Comparison of ENCODE assay signal across 1 cellular context in genomic region chr6:29005183-29005885, GRCh38.
TF ChIP-seq lines count a peak whose summit lies in the region.

Gene ZNF311, minus strand, starts transcription at chr6:29005315. Its CDS starts 1,361 bp downstream, at chr6:29003954.

TF ChIP-seq in K562, 482 proteins besides CTCF, POLR2A, EP300 and RAD21 (continued from another document and continues in another):
- TF ChIP-seq, protein P1, sequence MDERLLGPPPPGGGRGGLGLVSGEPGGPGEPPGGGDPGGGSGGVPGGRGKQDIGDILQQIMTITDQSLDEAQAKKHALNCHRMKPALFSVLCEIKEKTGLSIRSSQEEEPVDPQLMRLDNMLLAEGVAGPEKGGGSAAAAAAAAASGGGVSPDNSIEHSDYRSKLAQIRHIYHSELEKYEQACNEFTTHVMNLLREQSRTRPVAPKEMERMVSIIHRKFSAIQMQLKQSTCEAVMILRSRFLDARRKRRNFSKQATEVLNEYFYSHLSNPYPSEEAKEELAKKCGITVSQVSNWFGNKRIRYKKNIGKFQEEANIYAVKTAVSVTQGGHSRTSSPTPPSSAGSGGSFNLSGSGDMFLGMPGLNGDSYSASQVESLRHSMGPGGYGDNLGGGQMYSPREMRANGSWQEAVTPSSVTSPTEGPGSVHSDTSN (CRISPR knock-in tag; IDR thresholded peaks at IDR 0.05; ENCODE audit: low read depth): no peak
- TF ChIP-seq, protein P1 (tag; conservative IDR thresholded peaks at IDR 0.05; ENCODE audit: low read depth): no peak
- TF ChIP-seq ZNF644 (tag; IDR thresholded peaks at IDR 0.05; ENCODE audit: low read depth) (0 out of 2 replicates have a peak, but pooled peaks have one; percentile 44), JUNB (CRISPR knock-in tag; conservative IDR thresholded peaks at IDR 0.05) (no peak), FOXK1 (CRISPR knock-in tag; IDR thresholded peaks at IDR 0.05; ENCODE audit: borderline replicate concordance) (no peak), NR3C1 (CRISPR knock-in tag; IDR thresholded peaks at IDR 0.05) (no peak), CHD4 (IDR thresholded peaks at IDR 0.05; ENCODE audit: insufficient read depth, insufficient replicate concordance, low read depth, low read length, poor library complexity, severe bottlenecking) (no peak), TCF7 (IDR thresholded peaks at IDR 0.05; ENCODE audit: borderline replicate concordance) (no peak), PHF21A (IDR thresholded peaks at IDR 0.05; ENCODE audit: borderline replicate concordance, low read depth) (peak; percentile 95), HNRNPLL (IDR thresholded peaks at IDR 0.05; ENCODE audit: low read depth, low read length, poor library complexity, severe bottlenecking) (peak; percentile 64), SAP30 (IDR thresholded peaks at IDR 0.05; ENCODE audit: borderline replicate concordance, insufficient read depth, low read depth, low read length, poor library complexity, severe bottlenecking) (peak; percentile 72), SNIP1 (IDR thresholded peaks at IDR 0.05; ENCODE audit: low read depth) (peak; percentile 79), XRCC3 (IDR thresholded peaks at IDR 0.05) (no peak), MEF2D (tag; conservative IDR thresholded peaks at IDR 0.05; ENCODE audit: low read depth) (peak; percentile 71; the same call in 1 of the 2 replicates), POLR2B (IDR thresholded peaks at IDR 0.05; ENCODE audit: low read depth, partially characterized antibody) (peak; percentile 90), MECOM (CRISPR knock-in tag; IDR thresholded peaks at IDR 0.05) (no peak), GTF2F1 (IDR thresholded peaks at IDR 0.05; ENCODE audit: low read depth, low read length) (peak; percentile 35; the same call in 1 of the 2 replicates), NCOR1 (IDR thresholded peaks at IDR 0.05) (peak; percentile 50; the same call in 1 of the 2 replicates), ZNF133 (CRISPR knock-in tag; IDR thresholded peaks at IDR 0.05) (no peak), NRF1 (conservative IDR thresholded peaks at IDR 0.05 in 1 of 2, IDR thresholded peaks at IDR 0.05 in 1 of 2) (peak; percentile 78 to 80), MTA1 (IDR thresholded peaks at IDR 0.05; ENCODE audit: borderline replicate concordance) (no peak; the same call in 1 of the 2 replicates), CXXC5 (CRISPR knock-in tag; IDR thresholded peaks at IDR 0.05) (peak; percentile 73), KAT7 (CRISPR knock-in tag; IDR thresholded peaks at IDR 0.05; ENCODE audit: borderline replicate concordance) (no peak), BACH1 (tag; IDR thresholded peaks at IDR 0.05) (no peak), BRD9 (IDR thresholded peaks at IDR 0.05; ENCODE audit: low read depth, partially characterized antibody) (no peak), PRDM10 (IDR thresholded peaks at IDR 0.05; ENCODE audit: partially characterized antibody) (peak; percentile 22), FOXA3 (CRISPR knock-in tag; conservative IDR thresholded peaks at IDR 0.05 in 1 of 2, IDR thresholded peaks at IDR 0.05 in 1 of 2) (no peak), YY1 (IDR thresholded peaks at IDR 0.05; ENCODE audit: borderline replicate concordance in 1 of 3, control insufficient read depth in 1 of 3, extremely low read depth in 1 of 3, insufficient read depth in 3 of 3, insufficient read length in 1 of 3, insufficient replicate concordance in 2 of 3, low read depth in 1 of 3, low read length in 2 of 3) (peak in 2 of 3 experiments; percentile 13 to 76), L3MBTL2 (IDR thresholded peaks at IDR 0.05) (peak; percentile 99), E2F6 (IDR thresholded peaks at IDR 0.05; ENCODE audit: borderline replicate concordance in 1 of 2, extremely low read depth in 1 of 2, insufficient read depth in 1 of 2, insufficient read length in 1 of 2, low read depth in 1 of 2, low read length in 1 of 2, poor library complexity in 1 of 2, severe bottlenecking in 1 of 2) (peak; percentile 97), CC2D1A (IDR thresholded peaks at IDR 0.05) (peak; percentile 70; the same call in 1 of the 2 replicates), ZNF282 (CRISPR knock-in tag; IDR thresholded peaks at IDR 0.05) (no peak), DMBX1 (CRISPR knock-in tag; IDR thresholded peaks at IDR 0.05; ENCODE audit: borderline replicate concordance) (peak; percentile 86; the same call in 1 of the 2 replicates), PRMT5 (CRISPR knock-in tag; IDR thresholded peaks at IDR 0.05) (no peak), RCOR1 (IDR thresholded peaks at IDR 0.05; ENCODE audit: borderline replicate concordance in 1 of 2, low read depth in 2 of 2, low read length in 2 of 2) (peak in 1 of 2 experiments; percentile 51; a peak in 2 of 4 replicates), DPF2 (IDR thresholded peaks at IDR 0.05) (no peak), KLF16 (IDR thresholded peaks at IDR 0.05) (no peak), SMC3 (conservative IDR thresholded peaks at IDR 0.05; ENCODE audit: insufficient read depth, low read depth, low read length) (no peak), SP2 (IDR thresholded peaks at IDR 0.05; ENCODE audit: extremely low read depth, low read depth, low read length, poor library complexity, severe bottlenecking) (peak; percentile 56), ZBTB40 (IDR thresholded peaks at IDR 0.05) (peak; percentile 91), ZBTB40 (CRISPR knock-in tag; IDR thresholded peaks at IDR 0.05) (no peak), ZKSCAN1 (IDR thresholded peaks at IDR 0.05; ENCODE audit: low read depth, low read length) (no peak), RFX1 (IDR thresholded peaks at IDR 0.05) (no peak)
- TF ChIP-seq, protein P2, sequence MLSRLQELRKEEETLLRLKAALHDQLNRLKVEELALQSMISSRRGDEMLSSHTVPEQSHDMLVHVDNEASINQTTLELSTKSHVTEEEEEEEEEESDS (CRISPR knock-in tag; IDR thresholded peaks at IDR 0.05): no peak
- TF ChIP-seq, protein P3, sequence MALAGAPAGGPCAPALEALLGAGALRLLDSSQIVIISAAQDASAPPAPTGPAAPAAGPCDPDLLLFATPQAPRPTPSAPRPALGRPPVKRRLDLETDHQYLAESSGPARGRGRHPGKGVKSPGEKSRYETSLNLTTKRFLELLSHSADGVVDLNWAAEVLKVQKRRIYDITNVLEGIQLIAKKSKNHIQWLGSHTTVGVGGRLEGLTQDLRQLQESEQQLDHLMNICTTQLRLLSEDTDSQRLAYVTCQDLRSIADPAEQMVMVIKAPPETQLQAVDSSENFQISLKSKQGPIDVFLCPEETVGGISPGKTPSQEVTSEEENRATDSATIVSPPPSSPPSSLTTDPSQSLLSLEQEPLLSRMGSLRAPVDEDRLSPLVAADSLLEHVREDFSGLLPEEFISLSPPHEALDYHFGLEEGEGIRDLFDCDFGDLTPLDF (CRISPR knock-in tag; IDR thresholded peaks at IDR 0.05): peak; percentile 79
- TF ChIP-seq, protein P4, sequence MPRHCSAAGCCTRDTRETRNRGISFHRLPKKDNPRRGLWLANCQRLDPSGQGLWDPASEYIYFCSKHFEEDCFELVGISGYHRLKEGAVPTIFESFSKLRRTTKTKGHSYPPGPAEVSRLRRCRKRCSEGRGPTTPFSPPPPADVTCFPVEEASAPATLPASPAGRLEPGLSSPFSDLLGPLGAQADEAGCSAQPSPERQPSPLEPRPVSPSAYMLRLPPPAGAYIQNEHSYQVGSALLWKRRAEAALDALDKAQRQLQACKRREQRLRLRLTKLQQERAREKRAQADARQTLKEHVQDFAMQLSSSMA (CRISPR knock-in tag; IDR thresholded peaks at IDR 0.05): no peak
